Comparison of ENCODE assay signal across 1 cellular context in the genomic region with DNA sequence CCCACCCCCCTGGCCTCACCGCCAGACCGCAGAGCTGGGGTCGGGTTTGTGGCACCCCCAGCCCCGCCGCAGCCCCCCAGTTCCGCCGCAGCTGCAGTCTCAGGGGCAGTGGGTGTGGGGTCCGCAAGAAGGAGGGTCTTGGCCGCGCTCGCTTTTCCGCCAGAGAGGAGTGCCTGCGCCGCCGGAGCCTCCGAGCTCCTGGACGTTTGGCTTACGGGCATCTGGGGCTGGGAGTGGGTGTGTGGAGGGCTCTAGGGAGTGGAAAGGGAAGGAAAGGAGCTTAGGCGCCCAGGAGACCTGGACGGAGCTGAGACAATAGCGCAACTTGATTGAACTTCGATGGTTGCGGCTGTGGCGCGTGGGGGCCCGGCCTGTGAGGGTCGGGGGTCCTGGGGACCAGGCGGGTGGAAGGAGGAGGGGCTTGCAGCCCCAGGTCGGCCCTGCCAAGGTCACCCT.
TF ChIP-seq lines count a peak whose summit lies in the region.

No MANE protein-coding gene starts in this region.

TF ChIP-seq in GM23338, 12 proteins besides CTCF, POLR2A, EP300 and RAD21 (continued from another document):
- no peak for TF ChIP-seq STAT1 (IDR thresholded peaks at IDR 0.05; ENCODE audit: unreplicated experiment)
